8 cellular contexts compared by ENCODE assay signal in the genomic region with DNA sequence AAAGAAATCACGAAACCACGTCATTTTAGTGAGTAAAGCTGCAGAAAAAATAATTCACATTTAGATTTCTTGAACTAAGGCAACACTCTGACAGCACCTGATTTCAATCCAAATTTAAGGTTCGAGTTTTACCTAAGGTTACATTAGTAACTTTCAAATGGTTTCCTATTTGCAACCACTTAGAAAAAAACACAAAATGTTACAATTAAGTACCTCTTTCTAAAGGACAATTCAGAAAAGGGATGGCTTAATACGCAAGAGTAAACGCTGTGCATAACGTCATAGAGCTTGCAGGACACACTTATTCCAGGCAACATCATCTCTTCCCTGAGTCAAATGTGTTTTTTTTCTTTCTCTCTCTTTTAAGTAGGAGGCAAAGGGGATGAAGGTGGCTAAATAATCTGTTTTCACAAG.
DNase-seq lines count a peak whose midpoint lies in the region; ATAC-seq and TF ChIP-seq lines count a peak whose summit lies in the region.

No MANE protein-coding gene starts in this region.

- 3% methylated on average over 6 of the region's 6 CpGs for WGBS in right lobe of liver (ENCODE audit: insufficient coverage, low coverage, low lambda C conversion rate, missing lambda C conversion rate)
- WGBS in testis, 2 donors = 5 to 8% methylated on average over 6 of the region's 6 CpGs

- no peaks in the 10 kb centered on the region for H3K27me3 ChIP-seq in right lobe of liver
- H3K27me3 ChIP-seq in testis = no peaks in the 10 kb centered on the region

- DNase-seq in NCI-H82 treated with DMSO at 0.1 percent for 48 hours (lab: John Stamatoyannopoulos, UW; ENCODE audit: unreplicated experiment) = peak; percentile 19
- DNase-seq in NCI-H82 (lab: John Stamatoyannopoulos, UW) = no peak
- DNase-seq in NCI-H345 treated with DMSO at 0.1 percent for 48 hours (lab: John Stamatoyannopoulos, UW; ENCODE audit: unreplicated experiment) = peak; percentile 53
- DNase-seq in central memory CD4-positive, alpha-beta T cell = peak; percentile 29
- DNase-seq in right lobe of liver = no peak
- DNase-seq in testis = no peak
- DNase-seq in NCI-H2029 (lab: John Stamatoyannopoulos, UW) = no peak

- intact Hi-C loops in right lobe of liver (cut with DNase I) (no loop called here), testis (cut with DNase I; ENCODE audit: low total_unique reads) (no loop called here)

- ATAC-seq in right lobe of liver (peak; percentile 6 to 37 (median 28)), HG03442 (IDR thresholded peaks at IDR 0.05; ENCODE audit: unreplicated experiment) (no peak)

- no peaks in the 10 kb centered on the region for H3K36me3 ChIP-seq in right lobe of liver
- no peaks in the 10 kb centered on the region for H3K36me3 ChIP-seq in testis (ENCODE audit: low read depth, missing control alignments)

- TF ChIP-seq CTCF in right lobe of liver (IDR thresholded peaks at IDR 0.05) (no peak), testis (IDR thresholded peaks at IDR 0.05) (no peak)

- H3K27ac ChIP-seq in right lobe of liver (peak overlapping the region; percentile 96), testis (peak overlapping the region; percentile 94 to 97)

- H3K9me3 ChIP-seq in right lobe of liver (no peaks in the 10 kb centered on the region), testis (no peaks in the 10 kb centered on the region)

- peaks cover 0 to 17% (median 6%) of the 10 kb centered on the region in 4 donors for H3K4me1 ChIP-seq in right lobe of liver
- peaks cover 37% of the 10 kb centered on the region for H3K4me1 ChIP-seq in testis

- peak overlapping the region; percentile 78 to 83 (median 82) for H3K4me3 ChIP-seq in right lobe of liver
- peak overlapping the region; percentile 89 to 90 for H3K4me3 ChIP-seq in testis

- TF ChIP-seq POLR2A in right lobe of liver (IDR thresholded peaks at IDR 0.05) (no peak), testis (IDR thresholded peaks at IDR 0.05) (peak; percentile 9)

Comparison
In these comparisons a context has a peak if more than half of its experiments do, and no peak if none do; other contexts are left out.
1. DNase-seq: peak in NCI-H82 treated with DMSO at 0.1 percent for 48 hours (single experiment), NCI-H345 treated with DMSO at 0.1 percent for 48 hours (single experiment) and central memory CD4-positive, alpha-beta T cell (single experiment); none in NCI-H82 (single experiment), right lobe of liver (0 of 3), testis (single experiment) and NCI-H2029 (single experiment).